Comparison of ENCODE assay signal across 9 cellular contexts in the genomic region with DNA sequence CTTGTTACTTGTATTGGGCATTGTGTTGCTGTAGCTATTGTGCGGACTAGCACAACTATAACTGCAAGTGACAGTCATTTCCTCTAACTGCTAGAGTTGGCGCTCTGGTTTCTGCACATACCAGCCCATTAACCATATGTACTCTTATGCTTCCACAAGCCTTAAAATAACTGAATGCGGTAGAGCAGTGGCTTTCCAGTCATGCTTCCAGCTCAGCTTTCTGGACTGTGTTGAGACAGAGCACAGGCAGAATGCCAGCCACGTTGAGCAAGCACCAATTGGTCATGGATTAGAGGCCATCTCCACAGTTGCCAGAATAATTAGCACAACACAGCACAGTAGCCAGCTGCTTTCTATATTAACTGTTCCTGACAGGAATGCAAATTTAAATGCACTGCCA. TPM values are rescaled to one million over a fixed set of nuclear protein-coding genes. Genes with fewer than 3 reads are reported as not detected.
DNase-seq lines count a peak whose midpoint lies in the region; ATAC-seq and TF ChIP-seq lines count a peak whose summit lies in the region.
"Had no signal": no experiment of that assay in that cellular context is flagged by ENCODE, and none has a peak within 500 bp of the region (broad histone marks: within the 10 kb centered on the region; RNA-seq: fewer than 3 reads in every experiment).

No MANE protein-coding gene starts in this region.

- H3K4me3 ChIP-seq in colonic mucosa: no peak overlapping the region
- H3K4me3 ChIP-seq in lung: no peak overlapping the region

- in situ Hi-C loops in ACHN (cut with HindIII; ENCODE audit: low pct_ligation_motif_present, low pct_unique_long_range_greater_than_20kb, low sequenced_read_pairs): no loop called here

- TF ChIP-seq CTCF in colonic mucosa (IDR thresholded peaks at IDR 0.05): no peak
- no peak for TF ChIP-seq CTCF in lung (IDR thresholded peaks at IDR 0.05; ENCODE audit: control extremely low read depth, extremely low read depth)

- 36 to 57% methylated on average over 4 of the region's 4 CpGs for WGBS in lung, 2 donors

- intact Hi-C loops in colonic mucosa (cut with DNase I): no loop called here

- H3K36me3 Mint-ChIP-seq in activated T-cell treated with anti-CD3 and anti-CD28 coated beads, Interleukin-2, amount 50 U/mL, for 24 hours (ENCODE audit: low read depth): peaks cover 61% of the 10 kb centered on the region

- TF ChIP-seq POLR2A in erythroblast (IDR thresholded peaks at IDR 0.05; ENCODE audit: low read length): no peak

- no peaks in the 10 kb centered on the region for H3K4me1 ChIP-seq in colonic mucosa
- H3K4me1 ChIP-seq in lung (ENCODE audit: control insufficient read depth in 2 of 2, insufficient read depth in 2 of 2, low read length in 2 of 2): peaks cover 0 to 2% of the 10 kb centered on the region in 2 donors

- no peaks in the 10 kb centered on the region for H3K27me3 Mint-ChIP-seq in activated T-cell treated with anti-CD3 and anti-CD28 coated beads, Interleukin-2, amount 50 U/mL, for 24 hours
- H3K27me3 Mint-ChIP-seq: activated naive CD8-positive, alpha-beta T cell had no signal

- H3K36me3 ChIP-seq in colonic mucosa (peaks cover 4% of the 10 kb centered on the region), lung (ENCODE audit: control insufficient read depth in 2 of 2, insufficient read depth in 2 of 2, low read length in 2 of 2) (peaks cover 0 to 7% of the 10 kb centered on the region in 2 donors)

- no peaks in the 10 kb centered on the region for H3K9me3 Mint-ChIP-seq in activated T-cell treated with anti-CD3 and anti-CD28 coated beads, Interleukin-2, amount 50 U/mL, for 24 hours

- H3K27ac ChIP-seq in colonic mucosa (no peak overlapping the region), lung (ENCODE audit: low read depth in 1 of 2, low read length in 1 of 2) (peak overlapping the region in 1 of 2 donors; percentile 54)

- H3K27ac Mint-ChIP-seq in activated T-cell treated with anti-CD3 and anti-CD28 coated beads, Interleukin-2, amount 50 U/mL, for 24 hours: no peak overlapping the region
- H3K27ac Mint-ChIP-seq: activated naive CD8-positive, alpha-beta T cell had no signal

- DNase-seq in ACHN (peak; percentile 89), MV-4-11 (lab: John Stamatoyannopoulos, UW) (peak; percentile 99), colonic mucosa (peak; percentile 54), lung (ENCODE audit: low spot score) (peak; percentile 74), erythroblast (lab: John Stamatoyannopoulos, UW) (no peak)
- no peak for DNase-seq in activated T-cell treated with anti-CD3 and anti-CD28 coated beads, Interleukin-2, amount 50 U/mL, for 24 hours

- no peaks in the 10 kb centered on the region for H3K27me3 ChIP-seq in colonic mucosa
- H3K27me3 ChIP-seq in lung (ENCODE audit: control insufficient read depth, insufficient read depth): no peaks in the 10 kb centered on the region

- H3K9ac ChIP-seq in colonic mucosa (ENCODE audit: low read depth in 2 of 2, low read length in 2 of 2): no peak overlapping the region

- ATAC-seq in lung (ENCODE audit: insufficient read depth, low FRiP score): peak; percentile 41
- no peak for ATAC-seq in HG02763 (IDR thresholded peaks at IDR 0.05; ENCODE audit: unreplicated experiment)
- no peak for ATAC-seq in GM19463 (IDR thresholded peaks at IDR 0.05; ENCODE audit: unreplicated experiment)

- H3K9me3 ChIP-seq in colonic mucosa: no peaks in the 10 kb centered on the region
- no peaks in the 10 kb centered on the region for H3K9me3 ChIP-seq in lung (ENCODE audit: control insufficient read depth in 2 of 2, insufficient read depth in 1 of 2, low read length in 1 of 2)

- no peak overlapping the region for H3K4me3 Mint-ChIP-seq in activated T-cell treated with anti-CD3 and anti-CD28 coated beads, Interleukin-2, amount 50 U/mL, for 24 hours
- H3K4me3 Mint-ChIP-seq: activated naive CD8-positive, alpha-beta T cell had no signal

- peaks cover 19% of the 10 kb centered on the region for H3K4me1 Mint-ChIP-seq in activated T-cell treated with anti-CD3 and anti-CD28 coated beads, Interleukin-2, amount 50 U/mL, for 24 hours (ENCODE audit: low read depth)

RNA-seq across cellular contexts. Expression of a gene that starts 12.2 kb away (rescaled TPM):
- 10 to 100 TPM; 12.1 to 16.0 TPM for total RNA-seq in colonic mucosa
- total RNA-seq in lung: 10 to 100 TPM; 19.1 to 52.1 TPM
- polyA plus RNA-seq in lung: 1 to 10 TPM; 3.4 to 5.8 TPM

RNA-seq across cellular contexts. Expression of a gene that starts 12.4 kb away (rescaled TPM):
- 10 to 100 TPM; 27.8 to 30.2 TPM for total RNA-seq in colonic mucosa
- total RNA-seq in lung: 10 to 100 TPM; 22.6 to 27.2 TPM
- 10 to 100 TPM; 26.7 to 27.6 TPM for polyA plus RNA-seq in lung

Comparison
In these comparisons a context has a peak if more than half of its experiments do, and no peak if none do; other contexts are left out.
1. DNase-seq: peak in ACHN (single experiment), MV-4-11 (single experiment), colonic mucosa (single experiment) and lung (single experiment); none in erythroblast (0 of 2) and activated T-cell treated with anti-CD3 and anti-CD28 coated beads, Interleukin-2, amount 50 U/mL, for 24 hours (single experiment).